Comparison of ENCODE assay signal across 10 cellular contexts in genomic region chr12:21169878-21170472, GRCh38. TPM values are rescaled to one million over a fixed set of nuclear protein-coding genes. Genes with fewer than 3 reads are reported as not detected.
DNase-seq lines count a peak whose midpoint lies in the region; ATAC-seq and TF ChIP-seq lines count a peak whose summit lies in the region.
"Had no signal": no experiment of that assay in that cellular context is flagged by ENCODE, and none has a peak within 500 bp of the region (broad histone marks: within the 10 kb centered on the region; RNA-seq: fewer than 3 reads in every experiment).

No MANE protein-coding gene starts in this region.

- peaks cover 9% of the 10 kb centered on the region for H3K9me3 Mint-ChIP-seq in nephron progenitor cell

- WGBS in IMR-90 (ENCODE audit: extremely low coverage in 2 of 2, insufficient read length in 1 of 2), 2 experiments: no CpG with 5 or more reads among the region's 3 CpGs

- H3K27me3 ChIP-seq in IMR-90 (ENCODE audit: control insufficient read depth, insufficient read depth, low read length): no peaks in the 10 kb centered on the region

- POLR2A ChIA-PET in IMR-90 (lab: Charles Lee; ENCODE audit: unreplicated experiment): no interaction called here

- no peak overlapping the region for H3K4me3 Mint-ChIP-seq in nephron progenitor cell
- H3K4me3 Mint-ChIP-seq: activated naive CD8-positive, alpha-beta T cell; CD8-positive, alpha-beta memory T cell had no signal

- DNase-seq in NCI-H345 (lab: John Stamatoyannopoulos, UW) (peak; percentile 40), NCI-H345 treated with DMSO at 0.1 percent for 48 hours (lab: John Stamatoyannopoulos, UW; ENCODE audit: unreplicated experiment) (no peak), IMR-90 (peak; percentile 25), RPMI7951 (ENCODE audit: low read depth) (peak; percentile 7), coronary artery (ENCODE audit: low spot score) (no peak), nephron progenitor cell (peak; percentile 81)

- no peak overlapping the region for H3K56ac ChIP-seq in IMR-90 (ENCODE audit: extremely low read depth, insufficient read depth, low read length)

- intact Hi-C loops in IMR-90 (cut with micrococcal nuclease): loop anchor here (1.0 to 5.0 kb wide), 3 partner anchors 524 to 1253 kb away; no protein-coding TSS in a partner anchor

- H3K9me3 ChIP-seq in IMR-90 (ENCODE audit: control insufficient read depth, insufficient read depth, low read length): no peaks in the 10 kb centered on the region

- ATAC-seq in GM21390 (IDR thresholded peaks at IDR 0.05; ENCODE audit: unreplicated experiment) (peak; percentile 71), IMR-90 (ENCODE audit: low read depth) (peak; percentile 77), esophagus mucosa (no peak)

- no peaks in the 10 kb centered on the region for H3K27me3 Mint-ChIP-seq in nephron progenitor cell (ENCODE audit: low read depth, poor library complexity)
- H3K27me3 Mint-ChIP-seq: activated naive CD8-positive, alpha-beta T cell; CD8-positive, alpha-beta memory T cell had no signal

- no peak overlapping the region for H4K91ac ChIP-seq in IMR-90 (ENCODE audit: insufficient read depth, low read depth, low read length)

- no peaks in the 10 kb centered on the region for H3K36me3 Mint-ChIP-seq in nephron progenitor cell (ENCODE audit: low read depth)
- H3K36me3 Mint-ChIP-seq: activated naive CD8-positive, alpha-beta T cell; CD8-positive, alpha-beta memory T cell had no signal

- BruUV-seq in IMR-90 (replicated peaks; lab: Mats Ljungman, UMichigan): no TSS peak

- no peak overlapping the region for H2BK15ac ChIP-seq in IMR-90 (ENCODE audit: low read depth, low read length)

- H3K79me1 ChIP-seq in IMR-90 (ENCODE audit: low read depth in 1 of 2, low read length in 2 of 2): no peaks in the 10 kb centered on the region

- TF ChIP-seq POLR2A in IMR-90 (IDR thresholded peaks at IDR 0.05; ENCODE audit: low read depth, low read length): no peak

- TF ChIP-seq CTCF in IMR-90 (conservative IDR thresholded peaks at IDR 0.05; ENCODE audit: low read depth, low read length): peak; percentile 56
- peak; percentile 31 for TF ChIP-seq CTCF in coronary artery (IDR thresholded peaks at IDR 0.05)
- peak; percentile 74 for TF ChIP-seq CTCF in nephron progenitor cell (IDR thresholded peaks at IDR 0.05)

- no peak overlapping the region for H3K9ac ChIP-seq in IMR-90 (ENCODE audit: low read depth, low read length)

- H2BK120ac ChIP-seq in IMR-90 (ENCODE audit: low read depth, low read length): no peak overlapping the region

- H4K5ac ChIP-seq in IMR-90 (ENCODE audit: low read depth, low read length): no peak overlapping the region

- H3K36me3 ChIP-seq in IMR-90 (ENCODE audit: control insufficient read depth, insufficient read depth, low read length): no peaks in the 10 kb centered on the region

- no peaks in the 10 kb centered on the region for H3K4me1 ChIP-seq in IMR-90 (ENCODE audit: control insufficient read depth, insufficient read depth, low read length)

- H3K4me2 ChIP-seq in IMR-90 (ENCODE audit: low read depth, low read length): no peak overlapping the region

- no peak overlapping the region for H3K27ac Mint-ChIP-seq in nephron progenitor cell
- H3K27ac Mint-ChIP-seq: activated naive CD8-positive, alpha-beta T cell; CD8-positive, alpha-beta memory T cell had no signal

- H2AK5ac ChIP-seq in IMR-90 (ENCODE audit: low read depth, low read length): no peak overlapping the region

- H3K14ac ChIP-seq in IMR-90 (replicated peaks; ENCODE audit: low read depth, low read length): no peak overlapping the region

- dilution Hi-C loops in IMR-90 (cut with HindIII; ENCODE audit: low sequenced_read_pairs, unreplicated experiment): no loop called here

- H3K18ac ChIP-seq in IMR-90 (ENCODE audit: low read depth, low read length): no peak overlapping the region

- no peak overlapping the region for H3K23ac ChIP-seq in IMR-90 (ENCODE audit: low read depth, low read length)

- no peak overlapping the region for H3K4ac ChIP-seq in IMR-90 (ENCODE audit: low read depth, low read length)

- H2BK20ac ChIP-seq in IMR-90 (ENCODE audit: low read depth, low read length): no peak overlapping the region

- H3K27ac ChIP-seq in IMR-90 (ENCODE audit: insufficient read depth, low read length) (no peak overlapping the region), coronary artery (no peak overlapping the region)

- H2AFZ ChIP-seq in IMR-90 (replicated peaks; ENCODE audit: low read length, poor library complexity): no peak overlapping the region

- no peaks in the 10 kb centered on the region for H3K4me1 Mint-ChIP-seq in nephron progenitor cell
- H3K4me1 Mint-ChIP-seq: CD8-positive, alpha-beta memory T cell had no signal

- in situ Hi-C loops in IMR-90 (cut with MboI; ENCODE audit: low sequenced_read_pairs): loop anchor here (10.0 to 25.0 kb wide), 2 partner anchors 525 to 708 kb away; no protein-coding TSS in a partner anchor

- H3K9me1 ChIP-seq in IMR-90 (ENCODE audit: insufficient read depth, low read length): no peaks in the 10 kb centered on the region

- H4K20me1 ChIP-seq in IMR-90 (ENCODE audit: insufficient read depth, low read length): no peaks in the 10 kb centered on the region

- H3K4me3 ChIP-seq in IMR-90 (ENCODE audit: insufficient read depth, low read depth, low read length): no peak overlapping the region
- H3K4me3 ChIP-seq in coronary artery: no peak overlapping the region

- peak; percentile 59 for TF ChIP-seq RAD21 in IMR-90 (IDR thresholded peaks at IDR 0.05; ENCODE audit: low read length)

- no peak overlapping the region for H2AK9ac ChIP-seq in IMR-90 (replicated peaks; ENCODE audit: low read depth, low read length, poor library complexity)

- no peak overlapping the region for H2BK5ac ChIP-seq in IMR-90 (ENCODE audit: low read depth, low read length, poor library complexity, severe bottlenecking)

- no peak overlapping the region for H4K8ac ChIP-seq in IMR-90 (ENCODE audit: low read depth in 2 of 2, low read length in 2 of 2)

- CTCF ChIA-PET in IMR-90 (lab: Yijun Ruan, JAX): no interaction called here

TF ChIP-seq in IMR-90, 13 proteins besides CTCF, POLR2A, EP300 and RAD21:
- TF ChIP-seq SMC3 (IDR thresholded peaks at IDR 0.05; ENCODE audit: low read depth, low read length) (peak; percentile 42), RFX5 (IDR thresholded peaks at IDR 0.05; ENCODE audit: low read depth, low read length) (no peak), ELK1 (IDR thresholded peaks at IDR 0.05; ENCODE audit: borderline replicate concordance, low read depth, low read length) (no peak), CHD1 (IDR thresholded peaks at IDR 0.05; ENCODE audit: low read depth, low read length) (no peak), MXI1 (IDR thresholded peaks at IDR 0.05; ENCODE audit: borderline replicate concordance, low read depth, low read length) (no peak)
TF ChIP-seq in IMR-90: peak in this region for 1.

RNA-seq across cellular contexts. Expression of gene SLCO1B1, which starts 39.0 kb away (rescaled TPM):
- total RNA-seq in IMR-90 (2012; rRNA removed) (not detected in 2 replicates), esophagus mucosa (0.08 TPM)
- not detected in 2 replicates for polyA plus RNA-seq in IMR-90 (2012; rRNA removed)
- polyA plus RNA-seq in IMR-90 (2012; cell fraction: cytosol; rRNA removed): not detected in 2 replicates
- polyA plus RNA-seq in IMR-90 (2012; cell fraction: nucleus; rRNA removed; ENCODE audit: low replicate concordance): not detected in 2 replicates
- total RNA-seq in RPMI7951 (2014; rRNA removed; shearing (Covaris generic)): not detected in 2 replicates
- total RNA-seq: CD8-positive, alpha-beta memory T cell had no signal
- polyA plus RNA-seq: CD8-positive, alpha-beta memory T cell had no signal

Comparison
In these comparisons a context has a peak if more than half of its experiments do, and no peak if none do; other contexts are left out.
1. DNase-seq: peak in NCI-H345 (single experiment), IMR-90 (single experiment), RPMI7951 (single experiment) and nephron progenitor cell (single experiment); none in NCI-H345 treated with DMSO at 0.1 percent for 48 hours (single experiment) and coronary artery (single experiment).
2. Peak in every context shown above with its lines, with median percentiles within 50 percentile points of each other: CTCF ChIP-seq.